ENCODE assay signal across 8 cellular contexts in the genomic region with DNA sequence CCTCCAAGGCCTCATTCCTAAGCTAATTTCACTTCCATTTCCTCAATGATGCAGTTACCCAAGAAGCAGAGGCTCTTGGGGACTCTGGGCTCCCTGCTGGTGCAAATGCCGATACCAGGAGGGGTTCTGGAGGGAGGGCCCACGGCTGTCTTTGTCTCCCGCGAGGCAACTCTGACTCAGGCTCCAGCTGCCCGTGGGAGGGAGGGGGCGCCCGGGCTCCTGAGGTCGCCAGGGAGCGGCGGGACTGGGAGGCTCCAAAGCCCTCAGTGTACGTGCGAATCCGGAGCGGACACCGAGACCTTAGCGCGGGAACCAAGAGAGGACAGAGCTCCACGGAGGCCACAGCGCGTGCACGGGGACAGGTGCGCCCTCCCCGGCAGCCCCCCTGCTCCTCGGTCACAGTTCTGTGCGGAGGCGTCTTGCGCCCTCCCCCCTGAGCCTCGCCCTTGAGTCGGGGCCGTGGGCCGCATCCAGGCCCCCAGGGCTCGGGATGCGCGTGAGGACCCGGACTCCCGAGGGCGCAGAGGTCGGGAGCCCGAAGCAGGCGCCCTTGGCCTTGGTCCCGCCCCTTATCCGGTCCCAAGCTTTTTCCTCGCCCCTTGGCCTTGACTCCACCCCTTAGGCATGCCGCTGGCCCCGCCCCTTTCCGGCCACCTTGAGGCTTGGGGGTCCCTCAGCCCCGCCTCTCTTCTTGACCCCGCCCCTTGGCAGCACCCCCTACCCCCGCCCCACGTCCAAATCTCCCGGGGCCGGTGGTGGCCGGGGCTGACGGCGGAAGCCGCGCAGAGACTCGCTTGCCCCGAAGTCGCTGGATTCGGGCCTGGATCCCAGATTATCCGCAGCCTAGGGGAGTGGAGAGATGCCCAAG. TPM values are rescaled to one million over a fixed set of nuclear protein-coding genes. Genes with fewer than 3 reads are reported as not detected.
DNase-seq lines count a peak whose midpoint lies in the region; FAIRE-seq and TF ChIP-seq lines count a peak whose summit lies in the region.

No MANE protein-coding gene starts in this region.

- no peaks in the 10 kb centered on the region for H3K9me3 ChIP-seq in GM23248 (ENCODE audit: low read depth)
- H3K9me3 ChIP-seq in OCI-LY1 (ENCODE audit: low read length) = no peaks in the 10 kb centered on the region

- H2AFZ ChIP-seq in GM23248 (peak overlapping the region; percentile 82), OCI-LY1 (ENCODE audit: low read length) (no peak overlapping the region)

- 6 to 7% methylated on average over 43 to 51 of the region's 62 CpGs for WGBS in GM23248 (ENCODE audit: low coverage in 1 of 2, low lambda C conversion rate in 2 of 2, missing lambda C conversion rate in 2 of 2), 2 experiments

- H3K4me3 ChIP-seq in GM23248 (peak overlapping the region; percentile 64), OCI-LY1 (ENCODE audit: low read depth, low read length, poor library complexity, severe bottlenecking) (peak overlapping the region; percentile 43), astrocyte of the spinal cord (ENCODE audit: low read depth, low read length) (peak overlapping the region; percentile 29)

- in situ Hi-C loops in GM23248 (cut with MboI) = no loop called here
- in situ Hi-C loops in astrocyte of the spinal cord (cut with HindIII; ENCODE audit: low sequenced_read_pairs) = no loop called here

- H3K27ac ChIP-seq in GM23248 = no peak overlapping the region
- H3K27ac ChIP-seq in OCI-LY1 (ENCODE audit: low read depth, low read length, poor library complexity, severe bottlenecking) = no peak overlapping the region

- H3K36me3 ChIP-seq in GM23248 (ENCODE audit: low read depth) (no peaks in the 10 kb centered on the region), OCI-LY1 (ENCODE audit: insufficient read depth, low read length) (no peaks in the 10 kb centered on the region)

- H3K9me2 ChIP-seq in GM23248 (ENCODE audit: insufficient read depth) (no peaks in the 10 kb centered on the region), OCI-LY1 (ENCODE audit: low read depth, low read length) (no peaks in the 10 kb centered on the region)

- H3K4me2 ChIP-seq in GM23248 (ENCODE audit: unreplicated experiment) (peak overlapping the region; percentile 67), OCI-LY1 (ENCODE audit: low read length) (peak overlapping the region; percentile 75)

- H3F3A ChIP-seq in GM23248 (ENCODE audit: insufficient read depth) (0 out of 2 replicates have a peak, but pooled peaks cover 12% of the 10 kb centered on the region), OCI-LY1 (ENCODE audit: insufficient read depth, low read length) (no peaks in the 10 kb centered on the region)

- H3K9ac ChIP-seq in GM23248 = no peak overlapping the region
- no peak overlapping the region; the same call in 1 of the 2 replicates for H3K9ac ChIP-seq in OCI-LY1 (ENCODE audit: low read length)

- peak; percentile 74 for DNase-seq in GM12891 (ENCODE audit: insufficient read length, low spot score)
- peak; percentile 62 for DNase-seq in GM23248
- peak; percentile 45 for DNase-seq in astrocyte of the spinal cord (ENCODE audit: low read depth, low spot score)
- DNase-seq in islet precursor cell = peak; percentile 74
- DNase-seq in stimulated activated CD4-positive, alpha-beta T cell treated with anti-CD3 and anti-CD28 coated beads, Interleukin-4, amount 100 ng/mL, for 1 hour = peak; percentile 47
- no peak for DNase-seq in NCI-H1930 (lab: John Stamatoyannopoulos, UW)
- DNase-seq in HPDE6-E6E7 (ENCODE audit: extremely low spot score) = no peak

- H3K4me1 ChIP-seq in GM23248 (ENCODE audit: insufficient read depth) (no peaks in the 10 kb centered on the region), OCI-LY1 (ENCODE audit: insufficient read depth, low read length, severe bottlenecking) (peaks cover 29% of the 10 kb centered on the region)

- H4K20me1 ChIP-seq in GM23248 (ENCODE audit: insufficient read depth) (no peaks in the 10 kb centered on the region), OCI-LY1 (ENCODE audit: insufficient read depth, low read length) (no peaks in the 10 kb centered on the region)

- H3K27me3 ChIP-seq in GM23248 (replicated peaks; ENCODE audit: insufficient read depth) (peaks cover 23% of the 10 kb centered on the region), OCI-LY1 (ENCODE audit: insufficient read depth, low read length) (peaks cover 19% of the 10 kb centered on the region; the same call in 1 of the 2 replicates)

- H3K79me2 ChIP-seq in GM23248 (ENCODE audit: insufficient read depth) = no peaks in the 10 kb centered on the region
- no peaks in the 10 kb centered on the region for H3K79me2 ChIP-seq in OCI-LY1 (ENCODE audit: insufficient read depth, low read length)

- peak; percentile 88 for FAIRE-seq in GM12891 (lab: Jason Lieb, UNC)

- TF ChIP-seq POLR2A in GM12891 (IDR thresholded peaks at IDR 0.05; ENCODE audit: low read depth, low read length) = peak; percentile 56

- no peak for TF ChIP-seq CTCF in OCI-LY1 (IDR thresholded peaks at IDR 0.05; ENCODE audit: low read length)
- TF ChIP-seq CTCF in astrocyte of the spinal cord (IDR thresholded peaks at IDR 0.05; ENCODE audit: low read depth, low read length) = no peak

TF ChIP-seq in GM12891, 5 proteins besides CTCF, POLR2A, EP300 and RAD21:
- TF ChIP-seq PAX5 (IDR thresholded peaks at IDR 0.05; ENCODE audit: insufficient read depth, low read length, severe bottlenecking) (no peak), POU2F2 (IDR thresholded peaks at IDR 0.05; ENCODE audit: low read depth, low read length) (no peak; the same call in 1 of the 2 replicates), TAF1 (IDR thresholded peaks at IDR 0.05; ENCODE audit: low read depth, low read length) (0 out of 2 replicates have a peak, but pooled peaks have one; percentile 7), POLR2AphosphoS5 (IDR thresholded peaks at IDR 0.05; ENCODE audit: low read depth, low read length) (peak; percentile 81), SPI1 (IDR thresholded peaks at IDR 0.05; ENCODE audit: low read depth, low read length) (peak; percentile 75)

RNA-seq across cellular contexts. Expression of gene SHISA8, which starts 4.7 kb away (rescaled TPM):
- polyA plus RNA-seq in GM12891 (2012; ENCODE audit: low read depth, missing spikeins) = 3.2 TPM
- total RNA-seq in GM23248 (2014; rRNA removed; shearing (Covaris generic)) = not detected in 2 replicates
- not detected in 2 replicates for polyA plus RNA-seq in GM23248 (2016; fragmentation: Nextera tagmentation; extraction: Ambion mirVana)

RNA-seq across cellular contexts. Expression of gene TNFRSF13C, which starts 7.0 kb away (rescaled TPM):
- 29.1 TPM for polyA plus RNA-seq in GM12891 (2012; ENCODE audit: low read depth, missing spikeins)
- total RNA-seq in GM23248 (2014; rRNA removed; shearing (Covaris generic)) = 0.22 TPM in 1 of 2 replicates, not detected in the other
- 0.05 and 0.11 TPM in 2 replicates for polyA plus RNA-seq in GM23248 (2016; fragmentation: Nextera tagmentation; extraction: Ambion mirVana)

RNA-seq across cellular contexts. Expression of gene CENPM, which starts 27.4 kb away (rescaled TPM):
- 45.1 TPM for polyA plus RNA-seq in GM12891 (2012; ENCODE audit: low read depth, missing spikeins)
- 5.7 and 15.0 TPM in 2 replicates for total RNA-seq in GM23248 (2014; rRNA removed; shearing (Covaris generic))
- polyA plus RNA-seq in GM23248 (2016; fragmentation: Nextera tagmentation; extraction: Ambion mirVana) = 18.9 and 20.0 TPM in 2 replicates

RNA-seq across cellular contexts. Expression of gene SEPTIN3, which starts 49.7 kb away (rescaled TPM):
- polyA plus RNA-seq in GM12891 (2012; ENCODE audit: low read depth, missing spikeins) = 0.71 TPM
- not detected in 2 replicates for total RNA-seq in GM23248 (2014; rRNA removed; shearing (Covaris generic))
- polyA plus RNA-seq in GM23248 (2016; fragmentation: Nextera tagmentation; extraction: Ambion mirVana) = 0.06 TPM in 1 of 2 replicates, not detected in the other

Comparison
In these comparisons a context has a peak if more than half of its experiments do, and no peak if none do; other contexts are left out.
1. DNase-seq: peak in GM12891 (single experiment), GM23248 (single experiment), astrocyte of the spinal cord (single experiment), islet precursor cell (single experiment) and stimulated activated CD4-positive, alpha-beta T cell treated with anti-CD3 and anti-CD28 coated beads, Interleukin-4, amount 100 ng/mL, for 1 hour (single experiment); none in NCI-H1930 (0 of 2) and HPDE6-E6E7 (single experiment).
2. Peak in every context shown above with its lines, with median percentiles within 50 percentile points of each other: H3K4me3 ChIP-seq.